Comparison of ENCODE assay signal across 9 cellular contexts in the genomic region with DNA sequence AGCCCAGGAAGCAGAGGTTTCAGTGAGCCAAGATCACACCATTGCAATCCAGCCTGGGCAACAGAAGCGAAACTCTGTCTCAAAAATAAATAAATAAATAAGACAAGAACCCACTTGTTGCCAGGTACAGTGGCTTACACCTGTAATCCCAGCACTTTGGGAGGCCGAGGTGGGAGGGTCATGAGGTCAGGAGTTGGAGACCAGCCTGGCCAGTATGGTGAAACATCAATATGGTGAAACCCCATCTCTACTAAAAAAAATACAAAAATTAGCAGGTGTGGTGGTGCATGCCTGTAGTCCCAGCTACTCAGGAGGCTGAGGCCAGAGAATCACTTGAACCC. TPM values are rescaled to one million over a fixed set of nuclear protein-coding genes. Genes with fewer than 3 reads are reported as not detected.
DNase-seq lines count a peak whose midpoint lies in the region; ATAC-seq, FAIRE-seq and TF ChIP-seq lines count a peak whose summit lies in the region.
"Not testable (repeated sequence)": the region's sequence is repeated elsewhere in the genome, so short reads cannot be mapped to it uniquely, and the experiment has no call there.
"Had no signal": no experiment of that assay in that cellular context is flagged by ENCODE, and none has a peak within 500 bp of the region (broad histone marks: within the 10 kb centered on the region; RNA-seq: fewer than 3 reads in every experiment).

No MANE protein-coding gene starts in this region.

- not testable (repeated sequence) for H3K9me2 ChIP-seq in OCI-LY1 (ENCODE audit: low read depth, low read length)

- H3K36me3 Mint-ChIP-seq in activated CD8-positive, alpha-beta memory T cell treated with anti-CD3 and anti-CD28 coated beads, Interleukin-2, amount 10 ng/mL, durations not matched to agents 7 days and 5 days, result not testable (repeated sequence)

- H2AFZ ChIP-seq in OCI-LY1 (ENCODE audit: low read length); mesenchymal stem cell (ENCODE audit: low read depth, low read length): not testable (repeated sequence)

- H2BK15ac ChIP-seq in mesenchymal stem cell (ENCODE audit: low read depth, poor library complexity, severe bottlenecking), result not testable (repeated sequence)

- H3K4me1 ChIP-seq in OCI-LY1 (ENCODE audit: insufficient read depth, low read length, severe bottlenecking) (peaks cover 39% of the 10 kb centered on the region), gastroesophageal sphincter (peaks cover 0 to 42% (median 17%) of the 10 kb centered on the region in 3 donors), mesenchymal stem cell (ENCODE audit: control insufficient read depth, insufficient read depth, low read depth, low read length) (peaks cover 20% of the 10 kb centered on the region), psoas muscle (peaks cover 36% of the 10 kb centered on the region), upper lobe of right lung (peaks cover 24% of the 10 kb centered on the region)

- H2BK12ac ChIP-seq in mesenchymal stem cell (ENCODE audit: low read length in 2 of 2), result not testable (repeated sequence)

- not testable (repeated sequence) for DNase-seq in GM06990 (ENCODE audit: extremely low read depth, insufficient read length); activated CD8-positive, alpha-beta memory T cell treated with anti-CD3 and anti-CD28 coated beads, Interleukin-2, amount 10 ng/mL, durations not matched to agents 7 days and 5 days; bronchial epithelial cell (ENCODE audit: low read depth); mesenchymal stem cell; psoas muscle; upper lobe of right lung

- TF ChIP-seq CTCF in GM06990 (IDR thresholded peaks at IDR 0.05; ENCODE audit: insufficient read depth, low read length, poor library complexity, severe bottlenecking); OCI-LY1 (IDR thresholded peaks at IDR 0.05; ENCODE audit: low read length); bronchial epithelial cell (IDR thresholded peaks at IDR 0.05; ENCODE audit: insufficient read depth, low read length, severe bottlenecking); gastroesophageal sphincter (IDR thresholded peaks at IDR 0.05); psoas muscle (IDR thresholded peaks at IDR 0.05); upper lobe of right lung (IDR thresholded peaks at IDR 0.05): not testable (repeated sequence)

- H4K8ac ChIP-seq in mesenchymal stem cell (ENCODE audit: low read length), result not testable (repeated sequence)

- not testable (repeated sequence) for H2BK5ac ChIP-seq in mesenchymal stem cell (ENCODE audit: low read depth, low read length, poor library complexity, severe bottlenecking)

- not testable (repeated sequence) for H3K27ac Mint-ChIP-seq in activated CD8-positive, alpha-beta memory T cell treated with anti-CD3 and anti-CD28 coated beads, Interleukin-2, amount 10 ng/mL, durations not matched to agents 7 days and 5 days

- FAIRE-seq in bronchial epithelial cell (lab: Jason Lieb, UNC), result not testable (repeated sequence)

- H4K91ac ChIP-seq in mesenchymal stem cell (ENCODE audit: low read length), result peak overlapping the region; percentile 65

- not testable (repeated sequence) for H2AK5ac ChIP-seq in mesenchymal stem cell (ENCODE audit: low read length, severe bottlenecking)

- H3K4me3 Mint-ChIP-seq in activated CD8-positive, alpha-beta memory T cell treated with anti-CD3 and anti-CD28 coated beads, Interleukin-2, amount 10 ng/mL, durations not matched to agents 7 days and 5 days, result peak overlapping the region; percentile 76

- not testable (repeated sequence) for H3K9me3 ChIP-seq in OCI-LY1 (ENCODE audit: low read length); gastroesophageal sphincter; mesenchymal stem cell (ENCODE audit: control insufficient read depth, low read length); psoas muscle; upper lobe of right lung

- peaks cover 39% of the 10 kb centered on the region for H3K79me2 ChIP-seq in OCI-LY1 (ENCODE audit: insufficient read depth, low read length)

- TF ChIP-seq EP300 in gastroesophageal sphincter (IDR thresholded peaks at IDR 0.05), result not testable (repeated sequence)

- H2BK120ac ChIP-seq in mesenchymal stem cell (ENCODE audit: low read depth, low read length), result peak overlapping the region; percentile 11

- H3K36me3 ChIP-seq in GM06990 (ENCODE audit: control insufficient read depth, insufficient read depth, low read length); OCI-LY1 (ENCODE audit: insufficient read depth, low read length); bronchial epithelial cell (ENCODE audit: control insufficient read depth, insufficient read depth, low read length); gastroesophageal sphincter; mesenchymal stem cell (ENCODE audit: control insufficient read depth in 1 of 2, insufficient read depth in 2 of 2, low read depth in 1 of 2, low read length in 2 of 2); psoas muscle (ENCODE audit: insufficient read depth in 1 of 2, low read depth in 1 of 2); upper lobe of right lung: not testable (repeated sequence)

- H4K20me1 ChIP-seq in OCI-LY1 (ENCODE audit: insufficient read depth, low read length), result not testable (repeated sequence)

- H3K18ac ChIP-seq in mesenchymal stem cell (ENCODE audit: low read depth in 1 of 2, low read length in 2 of 2), result peak overlapping the region in 1 of 2 experiments; percentile 81

- H3K27ac ChIP-seq in OCI-LY1 (ENCODE audit: low read depth, low read length, poor library complexity, severe bottlenecking); mesenchymal stem cell (ENCODE audit: low read length, poor library complexity, severe bottlenecking): not testable (repeated sequence)
- H3K27ac ChIP-seq in gastroesophageal sphincter (peak overlapping the region; percentile 50 to 95 (median 92)), psoas muscle (peak overlapping the region; percentile 94), upper lobe of right lung (peak overlapping the region; percentile 83)

- H3K27me3 ChIP-seq in GM06990 (replicated peaks; ENCODE audit: control insufficient read depth, insufficient read depth, low read length); OCI-LY1 (ENCODE audit: insufficient read depth, low read length); bronchial epithelial cell (ENCODE audit: control insufficient read depth, insufficient read depth, low read length); gastroesophageal sphincter; mesenchymal stem cell (ENCODE audit: control insufficient read depth in 1 of 2, insufficient read depth in 1 of 2, low read length in 2 of 2); psoas muscle (ENCODE audit: insufficient read depth in 3 of 3, low read length in 2 of 3); upper lobe of right lung: not testable (repeated sequence)

- peaks cover 19% of the 10 kb centered on the region for H3K4me1 Mint-ChIP-seq in activated CD8-positive, alpha-beta memory T cell treated with anti-CD3 and anti-CD28 coated beads, Interleukin-2, amount 10 ng/mL, durations not matched to agents 7 days and 5 days

- H3K4me2 ChIP-seq in OCI-LY1 (ENCODE audit: low read length) (peak overlapping the region; percentile 78), mesenchymal stem cell (ENCODE audit: low read length, poor library complexity, severe bottlenecking) (peak overlapping the region; percentile 90)

- H3K14ac ChIP-seq in mesenchymal stem cell (ENCODE audit: low read length in 2 of 2), result not testable (repeated sequence)

- H3K79me1 ChIP-seq in mesenchymal stem cell (replicated peaks; ENCODE audit: low read length, poor library complexity, severe bottlenecking), result not testable (repeated sequence)

- not testable (repeated sequence) for H3K4ac ChIP-seq in mesenchymal stem cell (ENCODE audit: low read depth in 1 of 2, low read length in 2 of 2)

- intact Hi-C loops in psoas muscle (cut with DNase I); upper lobe of right lung (cut with DNase I): not testable (repeated sequence)

- ATAC-seq in activated CD8-positive, alpha-beta memory T cell treated with anti-CD3 and anti-CD28 coated beads, Interleukin-2, amount 10 ng/mL, durations not matched to agents 7 days and 5 days; gastroesophageal sphincter; upper lobe of right lung: not testable (repeated sequence)
- ATAC-seq in psoas muscle, result peak in 2 of 4 donors; percentile 0 to 19

- not testable (repeated sequence) for H3K9me3 Mint-ChIP-seq in activated CD8-positive, alpha-beta memory T cell treated with anti-CD3 and anti-CD28 coated beads, Interleukin-2, amount 10 ng/mL, durations not matched to agents 7 days and 5 days (ENCODE audit: low read depth)

- H3F3A ChIP-seq in OCI-LY1 (ENCODE audit: insufficient read depth, low read length), result not testable (repeated sequence)

- CTCF ChIA-PET in activated CD8-positive, alpha-beta memory T cell treated with anti-CD3 and anti-CD28 coated beads, Interleukin-2, amount 10 ng/mL, durations not matched to agents 7 days and 5 days (lab: Charles Lee), result not testable (repeated sequence)

- not testable (repeated sequence) for H3K23ac ChIP-seq in mesenchymal stem cell (ENCODE audit: low read length in 2 of 2)

- 50% methylated on average over 1 of the region's 2 CpGs; no CpG with 5 or more reads in 1 of the 2 donors for WGBS in gastroesophageal sphincter (ENCODE audit: low coverage in 1 of 2), 2 donors
- no CpG with 5 or more reads among the region's 2 CpGs for WGBS in mesenchymal stem cell
- WGBS in psoas muscle, 3 donors, result 58 to 62% (median 60%) methylated on average over 2 of the region's 2 CpGs

- peak overlapping the region; percentile 80 for H3K4me3 ChIP-seq in GM06990 (replicated peaks; ENCODE audit: low read depth, low read length)
- peak overlapping the region; percentile 84 for H3K4me3 ChIP-seq in OCI-LY1 (ENCODE audit: low read depth, low read length, poor library complexity, severe bottlenecking)
- H3K4me3 ChIP-seq in bronchial epithelial cell (ENCODE audit: low read depth, low read length), result peak overlapping the region; percentile 78
- peak overlapping the region; percentile 95 to 98 for H3K4me3 ChIP-seq in gastroesophageal sphincter
- H3K4me3 ChIP-seq in mesenchymal stem cell (ENCODE audit: insufficient read depth in 1 of 2, low read depth in 1 of 2, low read length in 2 of 2), result peak overlapping the region; percentile 73 to 78
- peak overlapping the region; percentile 97 for H3K4me3 ChIP-seq in psoas muscle
- peak overlapping the region; percentile 83 for H3K4me3 ChIP-seq in upper lobe of right lung

- H3K9ac ChIP-seq in OCI-LY1 (ENCODE audit: low read length), result peak overlapping the region; percentile 76
- peak overlapping the region; percentile 93 for H3K9ac ChIP-seq in mesenchymal stem cell (ENCODE audit: low read length)

- not testable (repeated sequence) for H3K27me3 Mint-ChIP-seq in activated CD8-positive, alpha-beta memory T cell treated with anti-CD3 and anti-CD28 coated beads, Interleukin-2, amount 10 ng/mL, durations not matched to agents 7 days and 5 days

- not testable (repeated sequence) for TF ChIP-seq POLR2A in gastroesophageal sphincter (IDR thresholded peaks at IDR 0.05)

RNA-seq across cellular contexts. Expression of gene EPS15L1, which starts 0.8 kb away (rescaled TPM):
- total RNA-seq in activated CD8-positive, alpha-beta memory T cell treated with anti-CD3 and anti-CD28 coated beads, Interleukin-2, amount 10 ng/mL, durations not matched to agents 7 days and 5 days, result 10 to 100 TPM; 40.7 to 42.6 TPM
- total RNA-seq in bronchial epithelial cell, result 11.1 and 14.3 TPM in 2 replicates
- total RNA-seq in gastroesophageal sphincter, result 10 to 100 TPM in 3 of 4 donors, 1 to 10 TPM in 1; 8.4 to 22.1 (median 15.2) TPM
- polyA plus RNA-seq in mesenchymal stem cell (2013, experiment 1 of 2), result 23.1 TPM
- 24.0 TPM for polyA plus RNA-seq in mesenchymal stem cell (2013, experiment 2 of 2)
- total RNA-seq in psoas muscle, result 100 to 1,000 TPM in 2 of 4 donors, 10 to 100 TPM in 2; 49.1 to 125 (median 86.1) TPM
- polyA plus RNA-seq in psoas muscle, result 10 to 100 TPM; 60.7 to 80.2 (median 65.4) TPM
- total RNA-seq in upper lobe of right lung, result 42.8 TPM

RNA-seq across cellular contexts. Expression of gene CALR3, which starts 23.4 kb away (rescaled TPM):
- not detected for total RNA-seq in activated CD8-positive, alpha-beta memory T cell treated with anti-CD3 and anti-CD28 coated beads, Interleukin-2, amount 10 ng/mL, durations not matched to agents 7 days and 5 days
- total RNA-seq in bronchial epithelial cell (0.26 and 0.51 TPM in 2 replicates), gastroesophageal sphincter (not detected), psoas muscle (under 1 TPM in 1 of 4 donors, not detected in 3; 0.32 TPM), upper lobe of right lung (not detected)
- 0.08 TPM for polyA plus RNA-seq in mesenchymal stem cell (2013, experiment 1 of 2)
- 0.04 TPM for polyA plus RNA-seq in mesenchymal stem cell (2013, experiment 2 of 2)
- polyA plus RNA-seq in psoas muscle, result under 1 TPM in 2 of 3 donors, not detected in 1; 0.07 to 0.25 TPM
- total RNA-seq: Right ventricle myocardium superior had no signal

RNA-seq across cellular contexts. Expression of gene C19orf44, which starts 23.7 kb away (rescaled TPM):
- total RNA-seq in activated CD8-positive, alpha-beta memory T cell treated with anti-CD3 and anti-CD28 coated beads, Interleukin-2, amount 10 ng/mL, durations not matched to agents 7 days and 5 days, result 1 to 10 TPM; 3.5 to 3.6 TPM
- total RNA-seq in bronchial epithelial cell, result 0.77 and 1.1 TPM in 2 replicates
- total RNA-seq in gastroesophageal sphincter, result 10 to 100 TPM in 3 of 4 donors, 1 to 10 TPM in 1; 8.1 to 12.3 (median 11.9) TPM
- polyA plus RNA-seq in mesenchymal stem cell (2013, experiment 1 of 2), result 3.3 TPM
- 3.0 TPM for polyA plus RNA-seq in mesenchymal stem cell (2013, experiment 2 of 2)
- total RNA-seq in psoas muscle, result 1 to 10 TPM; 3.8 to 7.1 (median 5.2) TPM
- 1 to 10 TPM; 5.7 to 7.4 (median 6.1) TPM for polyA plus RNA-seq in psoas muscle
- 6.7 TPM for total RNA-seq in upper lobe of right lung
